ENCODE assay signal across 10 cellular contexts in the genomic region with DNA sequence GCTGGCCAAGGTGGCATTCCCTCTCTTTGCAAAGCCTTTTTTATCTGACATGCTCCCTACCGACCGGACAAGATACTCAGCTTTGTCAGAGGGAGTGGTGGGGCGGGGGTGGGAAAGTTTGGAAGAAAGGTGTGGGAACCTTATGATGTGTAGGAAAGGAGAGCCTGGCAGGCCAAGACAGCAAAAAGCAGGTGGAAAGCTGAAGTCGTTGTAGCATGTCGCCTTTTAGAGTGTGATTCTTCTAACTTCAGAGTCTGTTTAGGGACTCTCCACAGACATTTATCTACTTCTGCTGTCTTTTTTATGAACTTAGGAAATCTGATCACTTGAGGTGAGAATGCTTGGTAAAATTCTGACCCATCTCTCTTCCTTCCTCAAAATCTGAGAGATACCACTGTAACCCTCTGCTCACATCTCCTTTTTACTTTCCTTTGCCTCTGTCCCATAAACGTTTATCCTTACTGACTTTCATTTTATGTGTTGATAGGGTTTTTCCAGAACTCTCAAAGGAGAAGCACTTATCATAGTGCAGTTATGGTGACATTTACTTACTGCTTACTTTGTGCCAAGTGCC. TPM values are rescaled to one million over a fixed set of nuclear protein-coding genes. Genes with fewer than 3 reads are reported as not detected.
DNase-seq lines count a peak whose midpoint lies in the region; ATAC-seq and TF ChIP-seq lines count a peak whose summit lies in the region.
"Had no signal": no experiment of that assay in that cellular context is flagged by ENCODE, and none has a peak within 500 bp of the region (broad histone marks: within the 10 kb centered on the region; RNA-seq: fewer than 3 reads in every experiment).

No MANE protein-coding gene starts in this region.

- H3K36me3 Mint-ChIP-seq in activated T-helper 1 cell treated with anti-CD3 and anti-CD28 coated beads, Interleukin-12 subunit alpha, Interleukin-12 subunit beta, Interleukin-2, Interleukin-4 antibody, amounts not matched to agents 30 ng/mL and 10 ng/mL and 1 ng/mL, durations not matched to agents 14 hours and 24 hours and 36 hours (ENCODE audit: low read depth): peaks cover 2% of the 10 kb centered on the region
- H3K36me3 Mint-ChIP-seq in Calu3 (ENCODE audit: insufficient read depth, unreplicated experiment): no peaks in the 10 kb centered on the region

- no peaks in the 10 kb centered on the region for H3K9me3 ChIP-seq in transverse colon
- H3K9me3 ChIP-seq: esophagus muscularis mucosa had no signal

- in situ Hi-C loops in transverse colon (cut with MboI; ENCODE audit: low pct_ligation_motif_present in 1 of 4, low pct_unique_long_range_greater_than_20kb in 1 of 4, low sequenced_read_pairs in 3 of 4): no loop called here

- H3K36me3 ChIP-seq in transverse colon: no peaks in the 10 kb centered on the region
- H3K36me3 ChIP-seq: esophagus muscularis mucosa had no signal

- H3K4me1 ChIP-seq in transverse colon: peaks cover 0 to 24% (median 2%) of the 10 kb centered on the region in 4 donors
- H3K4me1 ChIP-seq: parathyroid adenoma had no signal

- H3K4me1 Mint-ChIP-seq in activated T-helper 1 cell treated with anti-CD3 and anti-CD28 coated beads, Interleukin-12 subunit alpha, Interleukin-12 subunit beta, Interleukin-2, Interleukin-4 antibody, amounts not matched to agents 30 ng/mL and 10 ng/mL and 1 ng/mL, durations not matched to agents 14 hours and 24 hours and 36 hours (ENCODE audit: low read depth): peaks cover 25% of the 10 kb centered on the region
- H3K4me1 Mint-ChIP-seq in Calu3 (ENCODE audit: low read depth, unreplicated experiment): no peaks in the 10 kb centered on the region

- H3K4me3 Mint-ChIP-seq in activated T-helper 1 cell treated with anti-CD3 and anti-CD28 coated beads, Interleukin-12 subunit alpha, Interleukin-12 subunit beta, Interleukin-2, Interleukin-4 antibody, amounts not matched to agents 30 ng/mL and 10 ng/mL and 1 ng/mL, durations not matched to agents 14 hours and 24 hours and 36 hours: no peak overlapping the region
- no peak overlapping the region for H3K4me3 Mint-ChIP-seq in Calu3 (ENCODE audit: low read depth, unreplicated experiment)

- no TSS peak for BruUV-seq in Calu3 (replicated peaks; lab: Mats Ljungman, UMichigan)

- TF ChIP-seq POLR2A in transverse colon (IDR thresholded peaks at IDR 0.05): no peak

- DNase-seq in GDM1 (lab: John Stamatoyannopoulos, UW): no peak
- DNase-seq in transverse colon: no peak
- DNase-seq in activated T-helper 1 cell treated with anti-CD3 and anti-CD28 coated beads, Interleukin-12 subunit alpha, Interleukin-12 subunit beta, Interleukin-2, Interleukin-4 antibody, amounts not matched to agents 30 ng/mL and 10 ng/mL and 1 ng/mL, durations not matched to agents 14 hours and 24 hours and 36 hours (ENCODE audit: low spot score): no peak
- no peak for DNase-seq in Calu3

- no peaks in the 10 kb centered on the region for H3K9me3 Mint-ChIP-seq in activated T-helper 1 cell treated with anti-CD3 and anti-CD28 coated beads, Interleukin-12 subunit alpha, Interleukin-12 subunit beta, Interleukin-2, Interleukin-4 antibody, amounts not matched to agents 30 ng/mL and 10 ng/mL and 1 ng/mL, durations not matched to agents 14 hours and 24 hours and 36 hours
- no peaks in the 10 kb centered on the region for H3K9me3 Mint-ChIP-seq in Calu3 (ENCODE audit: low read depth, unreplicated experiment)

- ATAC-seq in GM21528 (IDR thresholded peaks at IDR 0.05; ENCODE audit: low FRiP score, unreplicated experiment) (peak; percentile 39), HG03558 (IDR thresholded peaks at IDR 0.05; ENCODE audit: extremely low read depth, unreplicated experiment) (peak; percentile 20), esophagus mucosa (peak; percentile 65)

- no peak for TF ChIP-seq EP300 in transverse colon (IDR thresholded peaks at IDR 0.05; ENCODE audit: low read depth)

- no peaks in the 10 kb centered on the region for H3K27me3 ChIP-seq in transverse colon
- H3K27me3 ChIP-seq: esophagus muscularis mucosa had no signal

- no peaks in the 10 kb centered on the region for H3K27me3 Mint-ChIP-seq in activated T-helper 1 cell treated with anti-CD3 and anti-CD28 coated beads, Interleukin-12 subunit alpha, Interleukin-12 subunit beta, Interleukin-2, Interleukin-4 antibody, amounts not matched to agents 30 ng/mL and 10 ng/mL and 1 ng/mL, durations not matched to agents 14 hours and 24 hours and 36 hours (ENCODE audit: insufficient read depth)
- H3K27me3 Mint-ChIP-seq in Calu3 (ENCODE audit: unreplicated experiment): no peaks in the 10 kb centered on the region

- intact Hi-C loops in transverse colon (cut with DNase I; ENCODE audit: low total_unique reads): no loop called here
- intact Hi-C loops in activated T-helper 1 cell treated with anti-CD3 and anti-CD28 coated beads, Interleukin-12 subunit alpha, Interleukin-12 subunit beta, Interleukin-2, Interleukin-4 antibody, amounts not matched to agents 30 ng/mL and 10 ng/mL and 1 ng/mL, durations not matched to agents 14 hours and 24 hours and 36 hours (cut with micrococcal nuclease): no loop called here
- intact Hi-C loops in Calu3 (cut with micrococcal nuclease; ENCODE audit: unreplicated experiment): no loop called here

- H3K4me3 ChIP-seq in GM08714 (ENCODE audit: low read length) (peak overlapping the region; percentile 59; the same call in 1 of the 2 replicates), transverse colon (no peak overlapping the region)
- H3K4me3 ChIP-seq: esophagus muscularis mucosa had no signal

- H3K27ac ChIP-seq in transverse colon: peak overlapping the region in 1 of 4 donors; percentile 18
- H3K27ac ChIP-seq: esophagus muscularis mucosa, parathyroid adenoma had no signal

- WGBS in transverse colon (ENCODE audit: low coverage in 1 of 2), 2 donors: 53 to 66% methylated on average over 3 to 6 of the region's 6 CpGs

- no peak for TF ChIP-seq CTCF in transverse colon (IDR thresholded peaks at IDR 0.05)
- no peak for TF ChIP-seq CTCF in Calu3 (IDR thresholded peaks at IDR 0.05; ENCODE audit: unreplicated experiment)

- CTCF ChIA-PET in Calu3 (lab: Charles Lee): no interaction called here

- H3K27ac Mint-ChIP-seq in activated T-helper 1 cell treated with anti-CD3 and anti-CD28 coated beads, Interleukin-12 subunit alpha, Interleukin-12 subunit beta, Interleukin-2, Interleukin-4 antibody, amounts not matched to agents 30 ng/mL and 10 ng/mL and 1 ng/mL, durations not matched to agents 14 hours and 24 hours and 36 hours: no peak overlapping the region
- no peak overlapping the region for H3K27ac Mint-ChIP-seq in Calu3 (ENCODE audit: unreplicated experiment)

RNA-seq across cellular contexts. Expression of a gene that starts 8.2 kb away (rescaled TPM):
- 43.1 TPM for total RNA-seq in esophagus mucosa
- total RNA-seq in transverse colon: 10 to 100 TPM; 39.6 to 93.9 (median 50.8) TPM
- 12.5 and 13.4 TPM in 2 replicates for total RNA-seq in activated T-helper 1 cell treated with anti-CD3 and anti-CD28 coated beads, Interleukin-12 subunit alpha, Interleukin-12 subunit beta, Interleukin-2, Interleukin-4 antibody, amounts not matched to agents 30 ng/mL and 10 ng/mL and 1 ng/mL, durations not matched to agents 14 hours and 24 hours and 36 hours
- 25.8 and 33.0 TPM in 2 replicates for total RNA-seq in Calu3 (2022)

RNA-seq across cellular contexts. Expression of a gene that starts 25.2 kb away (rescaled TPM):
- total RNA-seq in esophagus mucosa (19.1 TPM), transverse colon (10 to 100 TPM in 3 of 4 donors, 1 to 10 TPM in 1; 3.7 to 23.1 (median 19.4) TPM), Calu3 (2022) (22.2 and 24.2 TPM in 2 replicates)
- total RNA-seq in activated T-helper 1 cell treated with anti-CD3 and anti-CD28 coated beads, Interleukin-12 subunit alpha, Interleukin-12 subunit beta, Interleukin-2, Interleukin-4 antibody, amounts not matched to agents 30 ng/mL and 10 ng/mL and 1 ng/mL, durations not matched to agents 14 hours and 24 hours and 36 hours: 51.5 and 52.8 TPM in 2 replicates

RNA-seq across cellular contexts. Expression of a gene that starts 47.2 kb away (rescaled TPM):
- total RNA-seq in esophagus mucosa (21.1 TPM), transverse colon (1,000 to 10,000 TPM in 1 of 4 donors, 100 to 1,000 TPM in 1, 10 to 100 TPM in 2; 38.2 to 1,497 (median 176) TPM), Calu3 (2022) (not detected in 2 replicates)
- total RNA-seq in activated T-helper 1 cell treated with anti-CD3 and anti-CD28 coated beads, Interleukin-12 subunit alpha, Interleukin-12 subunit beta, Interleukin-2, Interleukin-4 antibody, amounts not matched to agents 30 ng/mL and 10 ng/mL and 1 ng/mL, durations not matched to agents 14 hours and 24 hours and 36 hours: not detected in 2 replicates

Comparison
In these comparisons a context has a peak if more than half of its experiments do, and no peak if none do; other contexts are left out.
1. RNA of a gene that starts 47.2 kb away (total RNA-seq): 38.2 to 1,497 TPM in transverse colon and 21.1 TPM in esophagus mucosa (single experiment); not detected in activated T-helper 1 cell treated with anti-CD3 and anti-CD28 coated beads, Interleukin-12 subunit alpha, Interleukin-12 subunit beta, Interleukin-2, Interleukin-4 antibody, amounts not matched to agents 30 ng/mL and 10 ng/mL and 1 ng/mL, durations not matched to agents 14 hours and 24 hours and 36 hours and not detected in Calu3; every median in the first group is over 10 times any median in the second.
2. Peak in every context shown above with its lines, with median percentiles within 50 percentile points of each other: ATAC-seq.